25 cellular contexts compared by ENCODE assay signal in genomic region chr10:67550042-67550441, GRCh38.
"Had no signal": no experiment of that assay in that cellular context is flagged by ENCODE, and none has a peak within 500 bp of the region (broad histone marks: within the 10 kb centered on the region; RNA-seq: fewer than 3 reads in every experiment).

No MANE protein-coding gene starts in this region.

- DNase-seq: cerebellar nuclear complex; dorsolateral prefrontal cortex; effector CD8-positive, alpha-beta T cell; immature natural killer cell; kidney; left cardiac atrium; left ventricle myocardium inferior; lower lobe of right lung; naive thymus-derived CD8-positive, alpha-beta T cell; ovary; spleen; stimulated activated CD4-positive, alpha-beta T cell treated with anti-CD3 and anti-CD28 coated beads, Interleukin-15, amount 100 ng/mL, for 24 hours; stimulated activated CD4-positive, alpha-beta T cell treated with anti-CD3 and anti-CD28 coated beads, Interleukin-1b, Interleukin-23, amount 100 ng/mL, for 48 hours; stimulated activated CD4-positive, alpha-beta T cell treated with anti-CD3 and anti-CD28 coated beads, Interleukin-4, amount 100 ng/mL, for 24 hours; stimulated activated naive CD8-positive, alpha-beta T cell treated with anti-CD3 and anti-CD28 coated beads, Interleukin-15, amount 100 ng/mL, for 72 hours; upper lobe of right lung had no signal

- H3K9me3 Mint-ChIP-seq: memory B cell; stimulated activated memory B cell treated with anti-CD40 and anti-IgM and Interleukin-4, amounts not matched to agents 10 μg/mL and 1 μg/mL and 100 μg/mL, for 72 hours had no signal

- H3K36me3 ChIP-seq: left ventricle myocardium inferior, lower lobe of right lung, neutrophil, ovary, spleen, tibial nerve, upper lobe of right lung, vagina had no signal

- H3K27ac Mint-ChIP-seq: immature natural killer cell; memory B cell; naive thymus-derived CD8-positive, alpha-beta T cell; stimulated activated memory B cell treated with anti-CD40 and anti-IgM and Interleukin-4, amounts not matched to agents 10 μg/mL and 1 μg/mL and 100 μg/mL, for 72 hours had no signal

- H3K27me3 Mint-ChIP-seq: memory B cell; stimulated activated memory B cell treated with anti-CD40 and anti-IgM and Interleukin-4, amounts not matched to agents 10 μg/mL and 1 μg/mL and 100 μg/mL, for 72 hours; stimulated activated naive CD8-positive, alpha-beta T cell treated with anti-CD3 and anti-CD28 coated beads, Interleukin-15, amount 100 ng/mL, for 72 hours had no signal

- H3K4me3 Mint-ChIP-seq: immature natural killer cell; memory B cell; naive thymus-derived CD8-positive, alpha-beta T cell; stimulated activated memory B cell treated with anti-CD40 and anti-IgM and Interleukin-4, amounts not matched to agents 10 μg/mL and 1 μg/mL and 100 μg/mL, for 72 hours; stimulated activated naive CD8-positive, alpha-beta T cell treated with anti-CD3 and anti-CD28 coated beads, Interleukin-15, amount 100 ng/mL, for 72 hours had no signal

- H3K27me3 ChIP-seq: dorsolateral prefrontal cortex, neutrophil, ovary, spleen, testis, tibial nerve, upper lobe of right lung, vagina had no signal

- H3K36me3 Mint-ChIP-seq: immature natural killer cell; memory B cell; naive thymus-derived CD8-positive, alpha-beta T cell; stimulated activated memory B cell treated with anti-CD40 and anti-IgM and Interleukin-4, amounts not matched to agents 10 μg/mL and 1 μg/mL and 100 μg/mL, for 72 hours had no signal

- H3K27ac ChIP-seq: coronary artery, dorsolateral prefrontal cortex, left ventricle myocardium inferior, lower lobe of right lung, neutrophil, ovary, spleen, testis, upper lobe of right lung, vagina had no signal

- H3K4me3 ChIP-seq: dorsolateral prefrontal cortex, left ventricle myocardium inferior, lower lobe of right lung, ovary, spleen, testis, tibial nerve, upper lobe of right lung, vagina had no signal

- ATAC-seq: esophagus mucosa; left cardiac atrium; lower lobe of right lung; naive thymus-derived CD8-positive, alpha-beta T cell; right cardiac atrium; stimulated activated memory B cell treated with anti-CD40 and anti-IgM and Interleukin-4, amounts not matched to agents 10 μg/mL and 1 μg/mL and 100 μg/mL, for 72 hours; stimulated activated naive CD8-positive, alpha-beta T cell treated with anti-CD3 and anti-CD28 coated beads, Interleukin-15, amount 100 ng/mL, for 72 hours; upper lobe of right lung had no signal

- H3K4me1 Mint-ChIP-seq: immature natural killer cell; memory B cell; naive thymus-derived CD8-positive, alpha-beta T cell; stimulated activated memory B cell treated with anti-CD40 and anti-IgM and Interleukin-4, amounts not matched to agents 10 μg/mL and 1 μg/mL and 100 μg/mL, for 72 hours; stimulated activated naive CD8-positive, alpha-beta T cell treated with anti-CD3 and anti-CD28 coated beads, Interleukin-15, amount 100 ng/mL, for 72 hours had no signal

- H3K9me3 ChIP-seq: left ventricle myocardium inferior, lower lobe of right lung, neutrophil, ovary, testis, tibial nerve, upper lobe of right lung, vagina had no signal

- H3K4me1 ChIP-seq: lower lobe of right lung, spleen, testis, upper lobe of right lung, vagina had no signal
